ENCODE assay signal across 8 cellular contexts in genomic region chr14:73887704-73888459, GRCh38. TPM values are rescaled to one million over a fixed set of nuclear protein-coding genes. Genes with fewer than 3 reads are reported as not detected.
DNase-seq lines count a peak whose midpoint lies in the region; ATAC-seq and TF ChIP-seq lines count a peak whose summit lies in the region.

No MANE protein-coding gene starts in this region.

- H3K4me1 Mint-ChIP-seq in mesothelial cell of epicardium: peaks cover 37% of the 10 kb centered on the region

- H3K27me3 ChIP-seq in ACC112 (ENCODE audit: insufficient read depth, low read length) (no peaks in the 10 kb centered on the region), HUES48 (ENCODE audit: control insufficient read depth, insufficient read depth, low read length) (no peaks in the 10 kb centered on the region), body of pancreas (no peaks in the 10 kb centered on the region)

- no peaks in the 10 kb centered on the region for H3K9me3 Mint-ChIP-seq in mesothelial cell of epicardium

- peak overlapping the region; percentile 95 for H3K4me3 Mint-ChIP-seq in mesothelial cell of epicardium

- H3K4me1 ChIP-seq in ACC112 (ENCODE audit: control insufficient read depth, insufficient read depth, low read length, unreplicated experiment) (peaks cover 21% of the 10 kb centered on the region), HUES48 (ENCODE audit: control insufficient read depth, insufficient read depth, low read length) (peaks cover 9% of the 10 kb centered on the region; the same call in 1 of the 2 replicates), body of pancreas (peaks cover 27% of the 10 kb centered on the region)

- no peak overlapping the region for H2AFZ ChIP-seq in ACC112 (ENCODE audit: low read length, unreplicated experiment)

- intact Hi-C loops in body of pancreas (cut with DNase I): no loop called here

- no peak for TF ChIP-seq POLR2A in body of pancreas (IDR thresholded peaks at IDR 0.05)

- H3K9ac ChIP-seq in HUES48 (ENCODE audit: low read depth, low read length): peak overlapping the region; percentile 70; the same call in 1 of the 2 replicates

- peak overlapping the region; percentile 91 for H3K4me3 ChIP-seq in ACC112 (ENCODE audit: low read depth, low read length)
- H3K4me3 ChIP-seq in HUES48 (ENCODE audit: low read depth, low read length): peak overlapping the region; percentile 91
- H3K4me3 ChIP-seq in body of pancreas: peak overlapping the region in 1 of 2 donors; percentile 89

- 9% methylated on average over 7 of the region's 7 CpGs for WGBS in body of pancreas, 2 donors

- no peaks in the 10 kb centered on the region for H3K27me3 Mint-ChIP-seq in mesothelial cell of epicardium (ENCODE audit: low read depth)

- H3K36me3 Mint-ChIP-seq in mesothelial cell of epicardium: peaks cover 4% of the 10 kb centered on the region

- H3K36me3 ChIP-seq in ACC112 (ENCODE audit: insufficient read depth, low read length): peaks cover under 1% of the 10 kb centered on the region; the same call in 1 of the 2 replicates
- peaks cover 8% of the 10 kb centered on the region; the same call in 1 of the 2 replicates for H3K36me3 ChIP-seq in HUES48 (ENCODE audit: control insufficient read depth, insufficient read depth, low read length)
- H3K36me3 ChIP-seq in body of pancreas (replicated peaks in 1 of 2; ENCODE audit: insufficient read depth in 1 of 2, low read depth in 2 of 2): no peaks in the 10 kb centered on the region

- DNase-seq in body of pancreas (no peak), mesothelial cell of epicardium (ENCODE audit: low spot score in 2 of 2, unreplicated experiment in 2 of 2) (no peak), NCI-H524 (lab: John Stamatoyannopoulos, UW) (no peak), ecto neural progenitor cell (ENCODE audit: low spot score) (no peak)

- TF ChIP-seq CTCF in body of pancreas (IDR thresholded peaks at IDR 0.05): no peak
- no peak for TF ChIP-seq CTCF in mesothelial cell of epicardium (IDR thresholded peaks at IDR 0.05; ENCODE audit: unreplicated experiment)

- H3K27ac Mint-ChIP-seq in mesothelial cell of epicardium: peak overlapping the region; percentile 99

- no peak for ATAC-seq in body of pancreas
- ATAC-seq in GM21737 (IDR thresholded peaks at IDR 0.05; ENCODE audit: unreplicated experiment): no peak
- no peak for ATAC-seq in HG03442 (IDR thresholded peaks at IDR 0.05; ENCODE audit: unreplicated experiment)

- H3K9me3 ChIP-seq in HUES48 (ENCODE audit: control insufficient read depth, insufficient read depth, low read length) (no peaks in the 10 kb centered on the region), body of pancreas (no peaks in the 10 kb centered on the region)

- H3K79me2 ChIP-seq in ACC112 (ENCODE audit: control insufficient read depth, insufficient read depth, low read length, unreplicated experiment): peaks cover 76% of the 10 kb centered on the region

- H3K27ac ChIP-seq in ACC112 (ENCODE audit: low read depth, low read length) (peak overlapping the region; percentile 94), HUES48 (ENCODE audit: low read depth, low read length) (peak overlapping the region; percentile 94), body of pancreas (peak overlapping the region in 3 of 4 donors; percentile 74 to 93 (median 89))

RNA-seq across cellular contexts. Expression of gene ZNF410, which starts 1.2 kb away (rescaled TPM):
- 10 to 100 TPM; 18.8 to 25.9 TPM for total RNA-seq in body of pancreas
- total RNA-seq in mesothelial cell of epicardium: 49.6 to 53.7 TPM (median 51.7 TPM) in 3 replicates

RNA-seq across cellular contexts. Expression of gene PTGR2, which starts 36.3 kb away (rescaled TPM):
- total RNA-seq in body of pancreas (1 to 10 TPM in 1 of 2 donors, under 1 TPM in 1; 0.99 to 8.6 TPM), mesothelial cell of epicardium (12.4 to 14.5 TPM (median 14.0 TPM) in 3 replicates)
